ENCODE assay signal across 21 cellular contexts in the genomic region with DNA sequence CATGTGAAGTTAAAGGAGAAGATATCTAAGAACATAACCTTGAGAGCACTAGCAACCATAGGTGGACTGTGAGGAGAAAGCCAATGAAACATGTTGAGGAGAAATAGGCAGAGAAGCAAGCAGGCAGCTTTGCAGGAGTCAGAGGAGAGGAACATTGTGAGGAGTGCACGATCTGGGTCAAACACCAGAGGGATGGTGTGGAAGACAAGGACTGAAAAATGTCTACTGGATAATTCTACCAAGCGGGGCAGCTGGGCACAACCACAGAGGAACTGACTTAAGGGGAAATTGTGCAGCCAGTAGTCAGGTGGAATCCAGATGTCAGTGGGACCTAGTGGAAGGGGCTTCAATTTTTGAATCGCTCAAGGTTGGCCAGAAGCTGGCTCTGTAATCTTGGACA.
DNase-seq lines count a peak whose midpoint lies in the region; ATAC-seq, FAIRE-seq and TF ChIP-seq lines count a peak whose summit lies in the region.
"Had no signal": no experiment of that assay in that cellular context is flagged by ENCODE, and none has a peak within 500 bp of the region (broad histone marks: within the 10 kb centered on the region; RNA-seq: fewer than 3 reads in every experiment).

No MANE protein-coding gene starts in this region.

- no peak overlapping the region for H3K27ac ChIP-seq in naive thymus-derived CD4-positive, alpha-beta T cell (ENCODE audit: low read depth, low read length)
- no peak overlapping the region for H3K27ac ChIP-seq in hepatocyte

- no peaks in the 10 kb centered on the region for H4K20me1 ChIP-seq in hepatocyte (ENCODE audit: insufficient read depth, poor library complexity, severe bottlenecking)

- H3K27ac Mint-ChIP-seq in T-helper 2 cell treated with Interferon-gamma antibody and Interleukin-4, amounts not matched to agents 5 μg/mL and 100 μg/mL, for 36 hours: no peak overlapping the region
- no peak overlapping the region for H3K27ac Mint-ChIP-seq in naive thymus-derived CD4-positive, alpha-beta T cell
- H3K27ac Mint-ChIP-seq in osteocyte (ENCODE audit: unreplicated experiment): no peak overlapping the region
- H3K27ac Mint-ChIP-seq: HFFc6 had no signal

- ATAC-seq in naive thymus-derived CD4-positive, alpha-beta T cell: no peak

- H3K4me3 Mint-ChIP-seq in T-helper 2 cell treated with Interferon-gamma antibody and Interleukin-4, amounts not matched to agents 5 μg/mL and 100 μg/mL, for 36 hours: peak overlapping the region; percentile 21
- peak overlapping the region in 8 of 10 donors; percentile 22 to 92 (median 48) for H3K4me3 Mint-ChIP-seq in naive thymus-derived CD4-positive, alpha-beta T cell
- no peak overlapping the region for H3K4me3 Mint-ChIP-seq in osteocyte (ENCODE audit: unreplicated experiment)

- no peak for TF ChIP-seq CTCF in osteocyte (IDR thresholded peaks at IDR 0.05)
- no peak for TF ChIP-seq CTCF in foreskin fibroblast (IDR thresholded peaks at IDR 0.05; ENCODE audit: low read depth, low read length)
- no peak for TF ChIP-seq CTCF in hepatocyte (IDR thresholded peaks at IDR 0.05; ENCODE audit: poor library complexity)

- H3K4me1 ChIP-seq in naive thymus-derived CD4-positive, alpha-beta T cell (ENCODE audit: control insufficient read depth in 2 of 2, insufficient read depth in 2 of 2, low read length in 2 of 2): peaks cover 0 to 3% of the 10 kb centered on the region in 2 donors
- H3K4me1 ChIP-seq in hepatocyte (ENCODE audit: insufficient read depth): peaks cover 9% of the 10 kb centered on the region

- H3K4me1 Mint-ChIP-seq in T-helper 2 cell treated with Interferon-gamma antibody and Interleukin-4, amounts not matched to agents 5 μg/mL and 100 μg/mL, for 36 hours (ENCODE audit: low read depth): peaks cover 2% of the 10 kb centered on the region
- H3K4me1 Mint-ChIP-seq in naive thymus-derived CD4-positive, alpha-beta T cell: peaks cover 0 to 17% (median 7%) of the 10 kb centered on the region in 7 donors
- peaks cover 39% of the 10 kb centered on the region for H3K4me1 Mint-ChIP-seq in osteocyte (ENCODE audit: unreplicated experiment)

- no peak overlapping the region for H2AFZ ChIP-seq in hepatocyte

- no peak overlapping the region for H3K4me3 ChIP-seq in naive thymus-derived CD4-positive, alpha-beta T cell (ENCODE audit: low read length)
- H3K4me3 ChIP-seq in foreskin fibroblast (ENCODE audit: low read depth in 1 of 2, low read length in 2 of 2) (no peak overlapping the region), hepatocyte (no peak overlapping the region)

- H3K9me3 ChIP-seq in naive thymus-derived CD4-positive, alpha-beta T cell (ENCODE audit: control insufficient read depth in 2 of 3, low read length in 3 of 3): no peaks in the 10 kb centered on the region
- no peaks in the 10 kb centered on the region for H3K9me3 ChIP-seq in hepatocyte (ENCODE audit: low read depth)
- H3K9me3 ChIP-seq: BE2C had no signal

- POLR2A ChIA-PET in naive thymus-derived CD4-positive, alpha-beta T cell (lab: Charles Lee): no interaction called here

- DNase-seq in T-helper 2 cell treated with Interferon-gamma antibody and Interleukin-4, amounts not matched to agents 5 μg/mL and 100 μg/mL, for 36 hours (ENCODE audit: low spot score): no peak
- DNase-seq in T-helper 2 cell: no peak
- DNase-seq in HTR-8/SVneo (ENCODE audit: insufficient read length, low spot score): no peak
- DNase-seq in naive thymus-derived CD4-positive, alpha-beta T cell: no peak
- DNase-seq in osteocyte (ENCODE audit: extremely low spot score, unreplicated experiment): peak; percentile 75
- no peak for DNase-seq in foreskin fibroblast
- no peak for DNase-seq in hepatocyte (ENCODE audit: low spot score)
- DNase-seq in C1 segment of cervical spinal cord (lab: John Stamatoyannopoulos, UW): no peak
- DNase-seq: 8988T, BE2C, DMS79 treated with DMSO at 0.1 percent for 48 hours, KBM-7, NCI-H1417, NCI-H187, NCI-H2107, NCI-H2227 treated with DMSO at 0.1 percent for 48 hours, NCI-H510A treated with DMSO at 0.1 percent for 48 hours, NCI-H774, RPMI8226, SHP77 treated with DMSO at 0.1 percent for 48 hours had no signal

- 89% methylated on average over 3 of the region's 3 CpGs for WGBS in hepatocyte (ENCODE audit: low lambda C conversion rate, missing lambda C conversion rate)

- peaks cover 0 to 3% of the 10 kb centered on the region in 2 donors for H3K27me3 ChIP-seq in naive thymus-derived CD4-positive, alpha-beta T cell (ENCODE audit: control insufficient read depth in 2 of 2, insufficient read depth in 2 of 2, low read length in 2 of 2)
- no peaks in the 10 kb centered on the region for H3K27me3 ChIP-seq in hepatocyte
- H3K27me3 ChIP-seq: BE2C had no signal

- no peaks in the 10 kb centered on the region for H3K79me2 ChIP-seq in hepatocyte

- H3K9me3 Mint-ChIP-seq in T-helper 2 cell treated with Interferon-gamma antibody and Interleukin-4, amounts not matched to agents 5 μg/mL and 100 μg/mL, for 36 hours: no peaks in the 10 kb centered on the region
- peaks cover 0 to 4% (median 0%) of the 10 kb centered on the region in 11 donors for H3K9me3 Mint-ChIP-seq in naive thymus-derived CD4-positive, alpha-beta T cell
- no peaks in the 10 kb centered on the region for H3K9me3 Mint-ChIP-seq in osteocyte (ENCODE audit: unreplicated experiment)
- H3K9me3 Mint-ChIP-seq: HFFc6 had no signal

- H3K36me3 Mint-ChIP-seq in T-helper 2 cell treated with Interferon-gamma antibody and Interleukin-4, amounts not matched to agents 5 μg/mL and 100 μg/mL, for 36 hours (ENCODE audit: low read depth): no peaks in the 10 kb centered on the region
- no peaks in the 10 kb centered on the region for H3K36me3 Mint-ChIP-seq in naive thymus-derived CD4-positive, alpha-beta T cell
- no peaks in the 10 kb centered on the region for H3K36me3 Mint-ChIP-seq in osteocyte (ENCODE audit: unreplicated experiment)

- H3K4me2 ChIP-seq in hepatocyte: no peak overlapping the region

- FAIRE-seq in HTR-8/SVneo (lab: Jason Lieb, UNC): peak; percentile 36

- CTCF ChIA-PET in naive thymus-derived CD4-positive, alpha-beta T cell (lab: Charles Lee): interaction anchor here (1.4 kb wide), 1 partner anchor 479 kb away, joined by 4 read pairs; no protein-coding TSS in a partner anchor

- H3K27me3 Mint-ChIP-seq in T-helper 2 cell treated with Interferon-gamma antibody and Interleukin-4, amounts not matched to agents 5 μg/mL and 100 μg/mL, for 36 hours (ENCODE audit: low read depth): peaks cover 40% of the 10 kb centered on the region
- H3K27me3 Mint-ChIP-seq in naive thymus-derived CD4-positive, alpha-beta T cell: peaks cover 50 to 69% (median 57%) of the 10 kb centered on the region in 5 donors
- H3K27me3 Mint-ChIP-seq in osteocyte (ENCODE audit: unreplicated experiment): peaks cover 7% of the 10 kb centered on the region

- intact Hi-C loops in naive thymus-derived CD4-positive, alpha-beta T cell (cut with micrococcal nuclease): loop anchor here in 1 of 2 donors (10.0 kb wide), 1 partner anchor 168 kb away; no protein-coding TSS in a partner anchor

- no peaks in the 10 kb centered on the region for H3K36me3 ChIP-seq in naive thymus-derived CD4-positive, alpha-beta T cell (ENCODE audit: control insufficient read depth in 2 of 3, insufficient read depth in 3 of 3, low read length in 3 of 3)
- no peaks in the 10 kb centered on the region for H3K36me3 ChIP-seq in hepatocyte (replicated peaks; ENCODE audit: insufficient read depth, low read depth)
- H3K36me3 ChIP-seq: BE2C had no signal

- H3K9me2 ChIP-seq in hepatocyte (replicated peaks; ENCODE audit: insufficient read depth): no peaks in the 10 kb centered on the region
